29 cellular contexts compared by ENCODE assay signal in the genomic region with DNA sequence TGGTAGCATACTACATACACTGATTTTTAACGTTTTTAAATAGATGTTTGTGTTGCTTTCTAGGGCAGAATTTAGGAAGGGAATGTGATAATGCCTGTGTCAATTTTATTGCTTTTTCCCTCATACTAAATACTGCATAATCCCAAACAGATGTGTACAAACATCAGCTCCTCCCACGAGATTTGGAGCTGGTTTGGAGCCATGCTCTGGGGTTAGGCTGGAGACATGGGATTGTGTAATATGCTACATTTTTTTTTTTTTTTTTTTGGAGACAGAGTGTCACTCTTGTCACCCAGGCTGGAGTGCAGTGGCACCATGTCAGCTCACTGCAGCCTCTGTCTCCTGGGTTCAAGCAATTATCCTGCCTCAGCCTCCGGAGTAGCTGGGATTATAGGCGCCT.
A peak's percentile ranks its signal among the peaks of the same experiment; 100 is the strongest.
DNase-seq lines count a peak whose midpoint lies in the region; ATAC-seq and TF ChIP-seq lines count a peak whose summit lies in the region.
"Had no signal": no experiment of that assay in that cellular context is flagged by ENCODE, and none has a peak within 500 bp of the region (broad histone marks: within the 10 kb centered on the region; RNA-seq: fewer than 3 reads in every experiment).

No MANE protein-coding gene starts in this region.

- TF ChIP-seq POLR2A in prostate gland (IDR thresholded peaks at IDR 0.05), result no peak

- H3K27me3 ChIP-seq in prostate gland (replicated peaks; ENCODE audit: insufficient read depth), result no peaks in the 10 kb centered on the region
- H3K27me3 ChIP-seq: esophagus squamous epithelium had no signal

- no peaks in the 10 kb centered on the region for H3K36me3 ChIP-seq in prostate gland
- H3K36me3 ChIP-seq: esophagus squamous epithelium had no signal

- ATAC-seq in Right ventricle myocardium inferior (peak; percentile 74), sciatic nerve (peak; percentile 89)
- ATAC-seq: GM12878; naive thymus-derived CD8-positive, alpha-beta T cell had no signal

- intact Hi-C loops in Right ventricle myocardium inferior (cut with DNase I), result no loop called here
- intact Hi-C loops in cardiac septum (cut with DNase I), result no loop called here
- intact Hi-C loops in sciatic nerve (cut with DNase I), result no loop called here
- intact Hi-C loops in prostate gland (cut with DNase I), result no loop called here

- DNase-seq in Right ventricle myocardium inferior (ENCODE audit: missing footprints), result peak; percentile 80
- DNase-seq in cardiac septum (ENCODE audit: low spot score), result no peak
- DNase-seq in fibroblast of the conjunctiva (ENCODE audit: low read depth), result peak; percentile 9
- DNase-seq in sciatic nerve (ENCODE audit: low spot score), result peak; percentile 78
- no peak for DNase-seq in NOMO-1 treated with dmso at 0.1 percent for 144 hours (lab: John Stamatoyannopoulos, UW; ENCODE audit: unreplicated experiment)
- DNase-seq in glomerular visceral epithelial cell (ENCODE audit: extremely low spot score), result no peak
- DNase-seq in LoVo (ENCODE audit: low spot score), result no peak
- no peak for DNase-seq in prostate gland (ENCODE audit: low spot score)
- DNase-seq: activated CD4-positive, alpha-beta T cell treated with anti-CD3 and anti-CD28 coated beads, Interleukin-2, amount 10 ng/mL, durations not matched to agents 24 days and 14 days; activated naive CD4-positive, alpha-beta T cell treated with anti-CD3 and anti-CD28 coated beads, Interleukin-2, amount 10 ng/mL, durations not matched to agents 7 days and 5 days; amygdala; COR-L47; DMS79 treated with DMSO at 0.1 percent for 48 hours; esophagus squamous epithelium; hippocampal formation; immature natural killer cell; midbrain; naive thymus-derived CD8-positive, alpha-beta T cell; NCI-H2171; NCI-H524; NK-92 treated with Interleukin-12 subunit alpha and Interleukin-12 subunit beta, amount 100 ng/mL, for 24 hours; stimulated activated CD4-positive, alpha-beta T cell treated with anti-CD3 and anti-CD28 coated beads, Interleukin-4, amount 100 ng/mL, for 4 hours; stimulated activated naive CD4-positive, alpha-beta T cell; T-helper 1 cell had no signal

- no peak overlapping the region for H3K27ac ChIP-seq in prostate gland
- H3K27ac ChIP-seq: 22Rv1, KMS-11, VCaP had no signal

- 70% methylated on average over 4 of the region's 4 CpGs for WGBS in prostate gland

- TF ChIP-seq CTCF in prostate gland (IDR thresholded peaks at IDR 0.05), result no peak

- no peak overlapping the region for H3K4me3 ChIP-seq in prostate gland
- H3K4me3 ChIP-seq: coronary artery, esophagus squamous epithelium, GM12878 had no signal

- H3K4me1 ChIP-seq in prostate gland (replicated peaks), result no peaks in the 10 kb centered on the region

- no peaks in the 10 kb centered on the region for H3K9me3 ChIP-seq in prostate gland
- H3K9me3 ChIP-seq: esophagus squamous epithelium had no signal

Comparison
In these comparisons a context has a peak if more than half of its experiments do, and no peak if none do; other contexts are left out.
1. DNase-seq: peak in Right ventricle myocardium inferior (single experiment), fibroblast of the conjunctiva (single experiment) and sciatic nerve (single experiment); none in cardiac septum (single experiment), NOMO-1 treated with dmso at 0.1 percent for 144 hours (single experiment), glomerular visceral epithelial cell (single experiment), LoVo (single experiment) and prostate gland (single experiment).